ENCODE assay signal across 8 cellular contexts in the genomic region with DNA sequence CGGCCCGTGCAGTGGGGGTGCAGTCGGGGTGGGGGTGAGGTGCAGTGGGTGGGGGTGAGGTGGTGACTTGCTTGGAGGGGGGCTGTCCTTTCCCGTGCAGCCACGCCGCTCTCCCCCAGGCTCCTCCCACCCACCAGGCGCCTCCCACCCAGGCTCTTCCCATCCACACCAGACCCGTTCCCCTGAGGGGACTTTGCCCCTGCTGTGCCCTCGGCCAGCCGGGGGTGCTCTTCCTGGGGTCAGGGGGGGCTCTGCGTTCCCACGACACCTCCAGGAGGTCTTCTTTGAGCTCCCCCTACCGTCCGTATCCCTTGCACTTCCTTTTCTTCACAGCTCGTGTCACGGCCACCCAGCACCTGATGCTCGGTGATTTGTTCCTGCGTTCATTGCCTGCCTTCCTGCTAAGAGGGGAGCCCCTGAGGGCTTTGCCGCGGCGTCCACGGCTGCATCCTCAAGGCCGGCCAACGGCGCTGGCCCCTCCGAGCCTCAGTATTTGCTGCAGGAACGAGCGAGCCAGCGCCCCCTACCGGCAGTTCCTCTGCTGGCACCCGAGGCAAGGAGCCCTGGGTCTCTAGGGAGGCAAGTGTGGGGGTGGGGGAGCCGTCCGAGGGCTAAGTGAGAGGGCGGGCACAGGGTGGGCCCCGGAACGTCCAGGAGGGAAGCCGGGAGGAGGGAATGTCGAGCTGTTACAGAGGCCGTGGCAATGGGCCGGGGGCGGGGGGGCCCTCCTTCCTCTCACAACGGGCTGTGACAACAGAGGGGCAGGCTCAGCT. TPM values are rescaled to one million over a fixed set of nuclear protein-coding genes. Genes with fewer than 3 reads are reported as not detected.
DNase-seq lines count a peak whose midpoint lies in the region; ATAC-seq and TF ChIP-seq lines count a peak whose summit lies in the region.

No MANE protein-coding gene starts in this region.

- intact Hi-C loops in A673 (cut with micrococcal nuclease; ENCODE audit: unreplicated experiment) = no loop called here

- peaks cover 24% of the 10 kb centered on the region for H3K36me3 Mint-ChIP-seq in endothelial cell (ENCODE audit: low read depth, unreplicated experiment)

- H3K4me3 ChIP-seq in A673 (ENCODE audit: low read depth, low read length, poor library complexity, severe bottlenecking) = peak overlapping the region; percentile 47

- H3K4me3 Mint-ChIP-seq in endothelial cell (ENCODE audit: unreplicated experiment) = peak overlapping the region; percentile 56

- CTCF ChIA-PET in A673 (lab: Charles Lee) = interaction anchor here (0.6 to 1.8 kb wide), 8 partner anchors 17 to 365 kb away, joined by 3 to 15 read pairs (median 4); no protein-coding TSS in a partner anchor

- H3K9me3 ChIP-seq in A673 (ENCODE audit: low read depth, low read length, poor library complexity, severe bottlenecking) = no peaks in the 10 kb centered on the region

- peaks cover 11% of the 10 kb centered on the region for H3K4me1 ChIP-seq in A673 (ENCODE audit: insufficient read depth, low read length, poor library complexity, severe bottlenecking)

- peak; percentile 100 for TF ChIP-seq CTCF in A673 (conservative IDR thresholded peaks at IDR 0.05; ENCODE audit: low read depth, low read length)
- TF ChIP-seq CTCF in GM20000 (IDR thresholded peaks at IDR 0.05; ENCODE audit: extremely low read depth, missing control alignments) = peak; percentile 95
- no peak for TF ChIP-seq CTCF in endothelial cell (IDR thresholded peaks at IDR 0.05; ENCODE audit: unreplicated experiment)

- no peak overlapping the region for H3K27ac Mint-ChIP-seq in endothelial cell (ENCODE audit: unreplicated experiment)

- POLR2A ChIA-PET in A673 (lab: Charles Lee; ENCODE audit: low non-redundant PET) = no interaction called here

- no peak overlapping the region for H3K27ac ChIP-seq in A673 (ENCODE audit: low read depth, low read length, poor library complexity, severe bottlenecking)

- H3K27me3 ChIP-seq in A673 (replicated peaks; ENCODE audit: insufficient read depth, low read depth, low read length, poor library complexity) = no peaks in the 10 kb centered on the region

- ATAC-seq in HG02884 (IDR thresholded peaks at IDR 0.05; ENCODE audit: unreplicated experiment) = no peak

- H3K27me3 Mint-ChIP-seq in endothelial cell (ENCODE audit: unreplicated experiment) = peaks cover 21% of the 10 kb centered on the region

- H3K9me3 Mint-ChIP-seq in endothelial cell (ENCODE audit: unreplicated experiment) = peaks cover 33% of the 10 kb centered on the region

- peak; percentile 86 for DNase-seq in A673 (ENCODE audit: low spot score)
- DNase-seq in GM20000 (ENCODE audit: low spot score) = peak; percentile 90
- peak; percentile 65 for DNase-seq in NOMO-1 treated with DMSO at 0.1 percent for 48 hours (lab: John Stamatoyannopoulos, UW; ENCODE audit: unreplicated experiment)
- peak; percentile 27 for DNase-seq in activated CD8-positive, alpha-beta memory T cell treated with anti-CD3 and anti-CD28 coated beads, Interleukin-2, amount 50 U/mL, for 24 hours (ENCODE audit: extremely low read depth)
- DNase-seq in endothelial cell (ENCODE audit: low spot score) = peak; percentile 37
- DNase-seq in middle frontal gyrus (ENCODE audit: extremely low spot score, low spot score) = peak; percentile 79
- DNase-seq in stimulated activated CD8-positive, alpha-beta memory T cell treated with anti-CD3 and anti-CD28 coated beads, Interleukin-2, amount 100 ng/mL, for 1 hour (ENCODE audit: low read depth in 2 of 2) = peak; percentile 33 to 59

- peaks cover 3% of the 10 kb centered on the region for H3K4me1 Mint-ChIP-seq in endothelial cell (ENCODE audit: unreplicated experiment)

- H3K36me3 ChIP-seq in A673 (ENCODE audit: insufficient read depth, low read length, poor library complexity, severe bottlenecking) = no peaks in the 10 kb centered on the region

- BruUV-seq in A673 (replicated peaks; lab: Mats Ljungman, UMichigan) = no TSS peak

RNA-seq across cellular contexts. Expression of gene LRRC4B, which starts 11.8 kb away (rescaled TPM):
- 23.1 and 24.9 TPM in 2 replicates for total RNA-seq in A673 (2021)
- total RNA-seq in endothelial cell (ENCODE audit: unreplicated experiment) = 3.0 TPM

RNA-seq across cellular contexts. Expression of gene ASPDH, which starts 42.7 kb away (rescaled TPM):
- total RNA-seq in A673 (2021) (0.45 TPM in 1 of 2 replicates, not detected in the other), endothelial cell (ENCODE audit: unreplicated experiment) (not detected)

RNA-seq across cellular contexts. Expression of gene JOSD2, which starts 45.4 kb away (rescaled TPM):
- total RNA-seq in A673 (2021) (26.8 and 31.9 TPM in 2 replicates), endothelial cell (ENCODE audit: unreplicated experiment) (0.46 TPM)

Comparison
In these comparisons a context has a peak if more than half of its experiments do, and no peak if none do; other contexts are left out.
1. DNase-seq: peak in every context shown above with its lines; median percentile 90 in GM20000; 86 in A673; 79 in middle frontal gyrus; 65 in NOMO-1 treated with DMSO at 0.1 percent for 48 hours; 46 in stimulated activated CD8-positive, alpha-beta memory T cell treated with anti-CD3 and anti-CD28 coated beads, Interleukin-2, amount 100 ng/mL, for 1 hour; 37 in endothelial cell; 27 in activated CD8-positive, alpha-beta memory T cell treated with anti-CD3 and anti-CD28 coated beads, Interleukin-2, amount 50 U/mL, for 24 hours.
2. RNA of gene JOSD2, which starts 45.4 kb away (total RNA-seq): 26.8 to 31.9 TPM in A673; 0.46 TPM in endothelial cell (single experiment); every median in the first group is over 10 times any median in the second.